In the genomic region with DNA sequence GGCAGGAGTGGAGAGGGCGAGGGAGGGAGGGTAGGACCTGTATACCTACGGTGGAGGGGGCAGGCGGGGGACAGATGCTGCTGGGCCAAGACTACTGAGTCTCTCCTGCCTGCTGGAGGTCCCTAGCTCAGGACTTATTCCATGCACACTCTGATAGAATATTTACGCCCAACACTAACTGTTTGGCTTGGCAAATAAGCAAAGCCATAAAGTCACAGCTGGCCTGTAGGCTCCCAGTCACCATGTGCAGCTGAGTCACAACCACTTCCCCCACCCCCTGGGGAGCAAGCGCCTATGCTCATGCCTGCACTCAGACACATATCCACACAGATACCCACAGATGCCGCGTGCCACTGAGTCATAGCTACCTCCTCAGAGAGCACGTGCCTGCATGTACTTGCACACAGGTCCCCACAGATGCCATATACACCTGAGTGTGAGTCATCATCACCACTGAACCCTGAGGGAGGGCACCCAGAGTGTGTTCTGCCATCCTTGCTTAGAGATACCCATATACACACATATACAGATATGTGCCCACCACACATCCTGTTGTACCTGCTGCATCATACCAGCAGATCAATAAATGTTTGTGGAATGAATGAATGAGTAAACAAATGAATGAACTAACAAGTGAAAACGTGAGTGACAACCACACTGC, we compare ENCODE assay signal across 9 cellular contexts.
A peak's percentile ranks its signal among the peaks of the same experiment; 100 is the strongest.
DNase-seq lines count a peak whose midpoint lies in the region; ATAC-seq and TF ChIP-seq lines count a peak whose summit lies in the region.
"Had no signal": no experiment of that assay in that cellular context is flagged by ENCODE, and none has a peak within 500 bp of the region (broad histone marks: within the 10 kb centered on the region; RNA-seq: fewer than 3 reads in every experiment).

No MANE protein-coding gene starts in this region.

- no peaks in the 10 kb centered on the region for H3K36me3 ChIP-seq in right lobe of liver
- H3K36me3 ChIP-seq: neutrophil had no signal

- H3K9me3 Mint-ChIP-seq in chondrocyte (ENCODE audit: low read depth): no peaks in the 10 kb centered on the region

- H3K27ac ChIP-seq in right lobe of liver: peak overlapping the region; percentile 60 to 77 (median 74)
- H3K27ac ChIP-seq: neutrophil had no signal

- peak overlapping the region; percentile 67 for H3K4me3 Mint-ChIP-seq in chondrocyte (ENCODE audit: unreplicated experiment)

- intact Hi-C loops in right lobe of liver (cut with DNase I): loop anchor here in 1 of 2 donors (10.0 kb wide), 1 partner anchor 215 kb away; no protein-coding TSS in a partner anchor

- H3K36me3 Mint-ChIP-seq in chondrocyte (ENCODE audit: low read depth): peaks cover 3% of the 10 kb centered on the region

- H3K4me1 Mint-ChIP-seq in chondrocyte (ENCODE audit: low read depth): peaks cover 74% of the 10 kb centered on the region

- WGBS in right lobe of liver (ENCODE audit: insufficient coverage, low coverage, low lambda C conversion rate, missing lambda C conversion rate): 38% methylated on average over 3 of the region's 9 CpGs

- H3K4me3 ChIP-seq in HFF-Myc (replicated peaks; ENCODE audit: low read depth, low read length) (peak overlapping the region; percentile 46), right lobe of liver (no peak overlapping the region)

- H3K4me1 ChIP-seq in right lobe of liver: peaks cover 0 to 6% (median 3%) of the 10 kb centered on the region in 4 donors

- in situ Hi-C loops in G401 (cut with HindIII; ENCODE audit: low sequenced_read_pairs): no loop called here

- H3K27me3 ChIP-seq in right lobe of liver: no peaks in the 10 kb centered on the region

- no peaks in the 10 kb centered on the region for H3K27me3 Mint-ChIP-seq in chondrocyte (ENCODE audit: low read depth)

- ATAC-seq in right lobe of liver: peak in 1 of 4 donors; percentile 49

- DNase-seq in G401 (ENCODE audit: low spot score) (peak; percentile 62), HFF-Myc (ENCODE audit: extremely low read depth, low read depth) (peak; percentile 100), NCI-H2171 (lab: John Stamatoyannopoulos, UW) (peak; percentile 47), chondrocyte (ENCODE audit: low spot score) (peak; percentile 97), right lobe of liver (peak in 1 of 3 donors; percentile 71), GM19238 (ENCODE audit: insufficient read length, low spot score) (no peak)
- DNase-seq in activated CD4-positive, alpha-beta T cell treated with anti-CD3 and anti-CD28 coated beads for 24 hours (ENCODE audit: low read depth in 2 of 2): peak; percentile 87
- peak; percentile 77 to 94 (median 90) for DNase-seq in stimulated activated CD4-positive, alpha-beta T cell treated with anti-CD3 and anti-CD28 coated beads, TNF-alpha, amount 100 ng/mL, for 4 hours (ENCODE audit: low read depth in 3 of 3)

- no peak for TF ChIP-seq CTCF in HFF-Myc (IDR thresholded peaks at IDR 0.05; ENCODE audit: low read depth, low read length, missing control alignments)
- TF ChIP-seq CTCF in chondrocyte (IDR thresholded peaks at IDR 0.05): no peak
- TF ChIP-seq CTCF in right lobe of liver (IDR thresholded peaks at IDR 0.05): no peak

- TF ChIP-seq POLR2A in right lobe of liver (IDR thresholded peaks at IDR 0.05): no peak

- peak overlapping the region; percentile 99 for H3K27ac Mint-ChIP-seq in chondrocyte (ENCODE audit: unreplicated experiment)

- no peaks in the 10 kb centered on the region for H3K9me3 ChIP-seq in right lobe of liver
- H3K9me3 ChIP-seq: neutrophil had no signal
